In genomic region chr17:31740611-31741082, GRCh38 we compare ENCODE assay signal across 14 cellular contexts.
DNase-seq lines count a peak whose midpoint lies in the region; FAIRE-seq and TF ChIP-seq lines count a peak whose summit lies in the region.
"Had no signal": no experiment of that assay in that cellular context is flagged by ENCODE, and none has a peak within 500 bp of the region (broad histone marks: within the 10 kb centered on the region; RNA-seq: fewer than 3 reads in every experiment).

No MANE protein-coding gene starts in this region.

- H3K4me3 Mint-ChIP-seq in CD4-positive, alpha-beta memory T cell, result no peak overlapping the region
- H3K4me3 Mint-ChIP-seq: activated CD8-positive, alpha-beta memory T cell treated with anti-CD3 and anti-CD28 coated beads, Interleukin-2, amount 10 ng/mL, durations not matched to agents 7 days and 5 days; effector memory CD8-positive, alpha-beta T cell had no signal

- no peaks in the 10 kb centered on the region for H3K9me3 ChIP-seq in ascending aorta
- H3K9me3 ChIP-seq in keratinocyte (ENCODE audit: control insufficient read depth, low read depth, low read length), result no peaks in the 10 kb centered on the region
- no peaks in the 10 kb centered on the region for H3K9me3 ChIP-seq in uterus
- H3K9me3 ChIP-seq in CD4-positive, alpha-beta memory T cell (ENCODE audit: control insufficient read depth in 1 of 2, low read length in 2 of 2), result no peaks in the 10 kb centered on the region
- H3K9me3 ChIP-seq: right atrium auricular region had no signal

- TF ChIP-seq POLR2A in uterus (IDR thresholded peaks at IDR 0.05), result no peak

- POLR2A ChIA-PET in CD4-positive, alpha-beta memory T cell (lab: Charles Lee; ENCODE audit: partially characterized antibody), result no interaction called here

- no peaks in the 10 kb centered on the region for H3K36me3 ChIP-seq in ascending aorta
- no peaks in the 10 kb centered on the region for H3K36me3 ChIP-seq in keratinocyte (ENCODE audit: control insufficient read depth in 2 of 2, extremely low read depth in 1 of 2, insufficient read depth in 2 of 2, low read length in 2 of 2)
- H3K36me3 ChIP-seq in uterus, result no peaks in the 10 kb centered on the region
- no peaks in the 10 kb centered on the region for H3K36me3 ChIP-seq in CD4-positive, alpha-beta memory T cell (ENCODE audit: insufficient read depth, low read length)
- H3K36me3 ChIP-seq: right atrium auricular region had no signal

- peaks cover 0 to 7% (median 1%) of the 10 kb centered on the region in 8 donors for H3K9me3 Mint-ChIP-seq in CD4-positive, alpha-beta memory T cell
- H3K9me3 Mint-ChIP-seq: effector memory CD8-positive, alpha-beta T cell had no signal

- H3K27me3 ChIP-seq in ascending aorta (no peaks in the 10 kb centered on the region), keratinocyte (ENCODE audit: control insufficient read depth, extremely low read depth, insufficient read depth, low read length) (no peaks in the 10 kb centered on the region), uterus (no peaks in the 10 kb centered on the region)
- H3K27me3 ChIP-seq in CD4-positive, alpha-beta memory T cell (ENCODE audit: insufficient read depth, low read length), result no peaks in the 10 kb centered on the region
- H3K27me3 ChIP-seq: right atrium auricular region had no signal

- H3K4me2 ChIP-seq in keratinocyte (ENCODE audit: control insufficient read depth, extremely low read depth, insufficient read depth, low read depth, low read length), result no peak overlapping the region

- dilution Hi-C loops in keratinocyte (cut with MboI; ENCODE audit: extremely low pct_ligation_motif_present, low sequenced_read_pairs), result no loop called here

- H3K4me3 ChIP-seq in ascending aorta (no peak overlapping the region), keratinocyte (ENCODE audit: control insufficient read depth in 2 of 3, extremely low read depth in 1 of 3, insufficient read depth in 2 of 3, low read depth in 1 of 3, low read length in 3 of 3) (no peak overlapping the region), uterus (no peak overlapping the region)
- H3K4me3 ChIP-seq in CD4-positive, alpha-beta memory T cell (ENCODE audit: low read length in 2 of 2), result no peak overlapping the region
- H3K4me3 ChIP-seq: right atrium auricular region had no signal

- H3K4me1 ChIP-seq in ascending aorta (peaks cover 9 to 59% of the 10 kb centered on the region in 2 donors), keratinocyte (ENCODE audit: control insufficient read depth, extremely low read depth, insufficient read depth, low read length) (no peaks in the 10 kb centered on the region), uterus (peaks cover 0 to 8% of the 10 kb centered on the region in 2 donors)
- H3K4me1 ChIP-seq in CD4-positive, alpha-beta memory T cell (ENCODE audit: insufficient read depth, low read length), result no peaks in the 10 kb centered on the region

- peak; percentile 13 for FAIRE-seq in keratinocyte (lab: Jason Lieb, UNC)

- CTCF ChIA-PET in CD4-positive, alpha-beta memory T cell (lab: Charles Lee; ENCODE audit: partially characterized antibody), result no interaction called here

- H3K79me2 ChIP-seq in keratinocyte (ENCODE audit: control insufficient read depth, insufficient read depth, low read length), result no peaks in the 10 kb centered on the region

- no peaks in the 10 kb centered on the region for H4K20me1 ChIP-seq in keratinocyte (ENCODE audit: control insufficient read depth, extremely low read depth, insufficient read depth, low read length)

- no peak overlapping the region for H2AFZ ChIP-seq in keratinocyte (ENCODE audit: control insufficient read depth, low read length)

- peaks cover 0 to 7% (median 0%) of the 10 kb centered on the region in 4 donors for H3K4me1 Mint-ChIP-seq in CD4-positive, alpha-beta memory T cell
- H3K4me1 Mint-ChIP-seq: activated CD8-positive, alpha-beta memory T cell treated with anti-CD3 and anti-CD28 coated beads, Interleukin-2, amount 10 ng/mL, durations not matched to agents 7 days and 5 days had no signal

- peaks cover 19 to 36% of the 10 kb centered on the region in 2 donors for H3K27me3 Mint-ChIP-seq in CD4-positive, alpha-beta memory T cell

- H3K27ac ChIP-seq in ascending aorta (peak overlapping the region; percentile 68 to 80), keratinocyte (ENCODE audit: control insufficient read depth, insufficient read depth, low read length) (no peak overlapping the region), uterus (peak overlapping the region; percentile 28 to 61)
- no peak overlapping the region for H3K27ac ChIP-seq in CD4-positive, alpha-beta memory T cell (ENCODE audit: low read depth, low read length)
- H3K27ac ChIP-seq: 22Rv1, right atrium auricular region had no signal

- H3K9me1 ChIP-seq in keratinocyte (ENCODE audit: control insufficient read depth, extremely low read depth, insufficient read depth, low read length), result no peaks in the 10 kb centered on the region

- intact Hi-C loops in ascending aorta (cut with DNase I), result no loop called here
- intact Hi-C loops in uterus (cut with DNase I; ENCODE audit: low total_unique reads), result no loop called here
- intact Hi-C loops in CD4-positive, alpha-beta memory T cell (cut with micrococcal nuclease), result no loop called here

- no peak overlapping the region for H3K9ac ChIP-seq in keratinocyte (ENCODE audit: control insufficient read depth, extremely low read depth, insufficient read depth, low read length)

- no peaks in the 10 kb centered on the region for H3K36me3 Mint-ChIP-seq in CD4-positive, alpha-beta memory T cell
- H3K36me3 Mint-ChIP-seq: activated CD8-positive, alpha-beta memory T cell treated with anti-CD3 and anti-CD28 coated beads, Interleukin-2, amount 10 ng/mL, durations not matched to agents 7 days and 5 days had no signal

- TF ChIP-seq CTCF in ascending aorta (IDR thresholded peaks at IDR 0.05), result no peak
- TF ChIP-seq CTCF in keratinocyte (optimal IDR thresholded peaks at IDR 0.05 in 1 of 3, IDR thresholded peaks at IDR 0.05 in 1 of 3, conservative IDR thresholded peaks at IDR 0.05 in 1 of 3; ENCODE audit: extremely low read depth in 1 of 3, insufficient read depth in 2 of 3, low read length in 3 of 3), result no peak
- TF ChIP-seq CTCF in uterus (IDR thresholded peaks at IDR 0.05), result no peak

- H3K27ac Mint-ChIP-seq in CD4-positive, alpha-beta memory T cell, result no peak overlapping the region
- H3K27ac Mint-ChIP-seq: activated CD8-positive, alpha-beta memory T cell treated with anti-CD3 and anti-CD28 coated beads, Interleukin-2, amount 10 ng/mL, durations not matched to agents 7 days and 5 days; effector memory CD8-positive, alpha-beta T cell had no signal

- DNase-seq in NCI-H2171 treated with DMSO at 0.1 percent for 48 hours (lab: John Stamatoyannopoulos, UW), result peak; percentile 4
- DNase-seq in NCI-H2171 (lab: John Stamatoyannopoulos, UW), result no peak
- peak in 1 of 2 donors; percentile 69 for DNase-seq in ascending aorta (ENCODE audit: low spot score in 2 of 2)
- DNase-seq in keratinocyte (ENCODE audit: low read depth, low spot score), result no peak
- no peak for DNase-seq in uterus
- no peak for DNase-seq in activated gamma-delta T cell (lab: John Stamatoyannopoulos, UW)
- DNase-seq in NCI-H1436 (lab: John Stamatoyannopoulos, UW), result no peak
- no peak for DNase-seq in CD4-positive, alpha-beta memory T cell
- DNase-seq: activated CD8-positive, alpha-beta memory T cell treated with anti-CD3 and anti-CD28 coated beads, Interleukin-2, amount 10 ng/mL, durations not matched to agents 7 days and 5 days; DMS153; effector memory CD8-positive, alpha-beta T cell; Karpas-422 had no signal

Comparison
In these comparisons a context has a peak if more than half of its experiments do, and no peak if none do; other contexts are left out.
1. H3K27ac ChIP-seq: peak in ascending aorta (2 of 2) and uterus (2 of 2); none in keratinocyte (single experiment) and CD4-positive, alpha-beta memory T cell (single experiment).